In the genomic region with DNA sequence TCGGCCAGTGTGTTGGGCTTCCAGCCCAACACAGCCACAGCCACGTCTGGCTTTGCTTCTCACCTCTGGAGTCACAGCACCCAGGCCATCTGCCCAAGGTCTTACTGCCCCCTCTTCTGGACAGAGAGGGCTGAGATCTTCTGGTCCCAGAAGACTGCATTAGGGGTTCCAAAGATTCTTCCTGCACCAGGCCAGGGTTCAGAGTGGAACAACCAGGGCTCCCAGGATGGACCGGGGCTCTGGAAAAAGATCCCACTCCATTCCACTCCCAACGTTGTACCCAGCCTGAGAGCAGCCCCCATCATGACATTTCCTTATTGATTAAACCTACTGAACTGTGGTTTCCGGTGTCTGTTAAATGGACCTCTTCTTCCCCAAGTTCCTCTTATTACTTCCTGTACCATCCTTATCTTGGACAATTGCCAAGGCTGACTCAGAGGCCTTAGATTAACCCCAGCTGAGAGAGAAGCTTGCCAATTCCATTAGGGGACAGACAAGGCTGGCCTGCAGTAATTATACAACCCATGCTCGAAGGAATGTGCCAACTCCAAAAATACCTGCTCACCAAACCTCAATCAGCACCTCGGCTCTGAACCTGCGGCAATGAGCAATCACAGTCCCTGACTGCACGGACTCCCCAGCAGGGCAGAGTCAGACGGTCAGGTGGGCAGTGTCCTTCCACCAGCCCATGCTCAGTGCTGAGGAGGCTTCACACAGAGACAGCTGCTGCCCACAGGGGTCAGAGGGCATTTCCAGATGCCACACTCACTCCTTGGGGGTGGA, we compare ENCODE assay signal across 1 cellular context.
TF ChIP-seq lines count a peak whose summit lies in the region.

No MANE protein-coding gene starts in this region.

TF ChIP-seq in K562, 482 proteins besides CTCF, POLR2A, EP300 and RAD21 (continued from another document and continues in another):
- TF ChIP-seq, protein P1, sequence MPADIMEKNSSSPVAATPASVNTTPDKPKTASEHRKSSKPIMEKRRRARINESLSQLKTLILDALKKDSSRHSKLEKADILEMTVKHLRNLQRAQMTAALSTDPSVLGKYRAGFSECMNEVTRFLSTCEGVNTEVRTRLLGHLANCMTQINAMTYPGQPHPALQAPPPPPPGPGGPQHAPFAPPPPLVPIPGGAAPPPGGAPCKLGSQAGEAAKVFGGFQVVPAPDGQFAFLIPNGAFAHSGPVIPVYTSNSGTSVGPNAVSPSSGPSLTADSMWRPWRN (IDR thresholded peaks at IDR 0.05; ENCODE audit: low read depth) = peak; percentile 10; the same call in 1 of the 2 replicates
- no peak; the same call in 1 of the 2 replicates for TF ChIP-seq MECOM (CRISPR knock-in tag; IDR thresholded peaks at IDR 0.05)
- peak; percentile 8; the same call in 1 of the 2 replicates for TF ChIP-seq ZNF24 (IDR thresholded peaks at IDR 0.05)
- 0 out of 4 replicates have a peak, but pooled peaks of 1 of the 2 experiments have one; percentile 47 for TF ChIP-seq KDM4B (IDR thresholded peaks at IDR 0.05; ENCODE audit: borderline replicate concordance in 2 of 2, low read depth in 1 of 2)
- peak; percentile 88 for TF ChIP-seq ARID1B (IDR thresholded peaks at IDR 0.05)
- TF ChIP-seq, protein P2, sequence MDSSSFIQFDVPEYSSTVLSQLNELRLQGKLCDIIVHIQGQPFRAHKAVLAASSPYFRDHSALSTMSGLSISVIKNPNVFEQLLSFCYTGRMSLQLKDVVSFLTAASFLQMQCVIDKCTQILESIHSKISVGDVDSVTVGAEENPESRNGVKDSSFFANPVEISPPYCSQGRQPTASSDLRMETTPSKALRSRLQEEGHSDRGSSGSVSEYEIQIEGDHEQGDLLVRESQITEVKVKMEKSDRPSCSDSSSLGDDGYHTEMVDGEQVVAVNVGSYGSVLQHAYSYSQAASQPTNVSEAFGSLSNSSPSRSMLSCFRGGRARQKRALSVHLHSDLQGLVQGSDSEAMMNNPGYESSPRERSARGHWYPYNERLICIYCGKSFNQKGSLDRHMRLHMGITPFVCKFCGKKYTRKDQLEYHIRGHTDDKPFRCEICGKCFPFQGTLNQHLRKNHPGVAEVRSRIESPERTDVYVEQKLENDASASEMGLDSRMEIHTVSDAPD (CRISPR knock-in tag; IDR thresholded peaks at IDR 0.05) = no peak
- TF ChIP-seq NFIC (IDR thresholded peaks at IDR 0.05) = peak; percentile 99
- peak; percentile 54; the same call in 1 of the 2 replicates for TF ChIP-seq NBN (IDR thresholded peaks at IDR 0.05; ENCODE audit: low read depth)
- TF ChIP-seq, protein P3, sequence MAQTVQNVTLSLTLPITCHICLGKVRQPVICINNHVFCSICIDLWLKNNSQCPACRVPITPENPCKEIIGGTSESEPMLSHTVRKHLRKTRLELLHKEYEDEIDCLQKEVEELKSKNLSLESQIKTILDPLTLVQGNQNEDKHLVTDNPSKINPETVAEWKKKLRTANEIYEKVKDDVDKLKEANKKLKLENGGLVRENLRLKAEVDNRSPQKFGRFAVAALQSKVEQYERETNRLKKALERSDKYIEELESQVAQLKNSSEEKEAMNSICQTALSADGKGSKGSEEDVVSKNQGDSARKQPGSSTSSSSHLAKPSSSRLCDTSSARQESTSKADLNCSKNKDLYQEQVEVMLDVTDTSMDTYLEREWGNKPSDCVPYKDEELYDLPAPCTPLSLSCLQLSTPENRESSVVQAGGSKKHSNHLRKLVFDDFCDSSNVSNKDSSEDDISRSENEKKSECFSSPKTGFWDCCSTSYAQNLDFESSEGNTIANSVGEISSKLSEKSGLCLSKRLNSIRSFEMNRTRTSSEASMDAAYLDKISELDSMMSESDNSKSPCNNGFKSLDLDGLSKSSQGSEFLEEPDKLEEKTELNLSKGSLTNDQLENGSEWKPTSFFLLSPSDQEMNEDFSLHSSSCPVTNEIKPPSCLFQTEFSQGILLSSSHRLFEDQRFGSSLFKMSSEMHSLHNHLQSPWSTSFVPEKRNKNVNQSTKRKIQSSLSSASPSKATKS (CRISPR knock-in tag; IDR thresholded peaks at IDR 0.05) = no peak
- no peak for TF ChIP-seq TCF7 (IDR thresholded peaks at IDR 0.05; ENCODE audit: borderline replicate concordance)
- no peak for TF ChIP-seq XRCC3 (IDR thresholded peaks at IDR 0.05)
- TF ChIP-seq EGR1 (conservative IDR thresholded peaks at IDR 0.05) = no peak
- no peak for TF ChIP-seq ZNF431 (CRISPR knock-in tag; IDR thresholded peaks at IDR 0.05)
- TF ChIP-seq, protein P4, sequence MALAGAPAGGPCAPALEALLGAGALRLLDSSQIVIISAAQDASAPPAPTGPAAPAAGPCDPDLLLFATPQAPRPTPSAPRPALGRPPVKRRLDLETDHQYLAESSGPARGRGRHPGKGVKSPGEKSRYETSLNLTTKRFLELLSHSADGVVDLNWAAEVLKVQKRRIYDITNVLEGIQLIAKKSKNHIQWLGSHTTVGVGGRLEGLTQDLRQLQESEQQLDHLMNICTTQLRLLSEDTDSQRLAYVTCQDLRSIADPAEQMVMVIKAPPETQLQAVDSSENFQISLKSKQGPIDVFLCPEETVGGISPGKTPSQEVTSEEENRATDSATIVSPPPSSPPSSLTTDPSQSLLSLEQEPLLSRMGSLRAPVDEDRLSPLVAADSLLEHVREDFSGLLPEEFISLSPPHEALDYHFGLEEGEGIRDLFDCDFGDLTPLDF (CRISPR knock-in tag; IDR thresholded peaks at IDR 0.05) = 0 out of 2 replicates have a peak, but pooled peaks have one; percentile 19
- TF ChIP-seq ZNF239 (CRISPR knock-in tag; IDR thresholded peaks at IDR 0.05) = no peak
- TF ChIP-seq TBP (optimal IDR thresholded peaks at IDR 0.05; ENCODE audit: low read depth, low read length) = peak; percentile 26
- TF ChIP-seq FOXM1 (IDR thresholded peaks at IDR 0.05; ENCODE audit: low read depth) = no peak
- TF ChIP-seq FOXM1 (CRISPR knock-in tag; IDR thresholded peaks at IDR 0.05; ENCODE audit: low read depth) = no peak
- peak; percentile 83 for TF ChIP-seq MYNN (IDR thresholded peaks at IDR 0.05)
- TF ChIP-seq MYNN (CRISPR knock-in tag; IDR thresholded peaks at IDR 0.05) = no peak
- no peak for TF ChIP-seq ZNF121 (CRISPR knock-in tag; conservative IDR thresholded peaks at IDR 0.05)
- TF ChIP-seq, protein P5, sequence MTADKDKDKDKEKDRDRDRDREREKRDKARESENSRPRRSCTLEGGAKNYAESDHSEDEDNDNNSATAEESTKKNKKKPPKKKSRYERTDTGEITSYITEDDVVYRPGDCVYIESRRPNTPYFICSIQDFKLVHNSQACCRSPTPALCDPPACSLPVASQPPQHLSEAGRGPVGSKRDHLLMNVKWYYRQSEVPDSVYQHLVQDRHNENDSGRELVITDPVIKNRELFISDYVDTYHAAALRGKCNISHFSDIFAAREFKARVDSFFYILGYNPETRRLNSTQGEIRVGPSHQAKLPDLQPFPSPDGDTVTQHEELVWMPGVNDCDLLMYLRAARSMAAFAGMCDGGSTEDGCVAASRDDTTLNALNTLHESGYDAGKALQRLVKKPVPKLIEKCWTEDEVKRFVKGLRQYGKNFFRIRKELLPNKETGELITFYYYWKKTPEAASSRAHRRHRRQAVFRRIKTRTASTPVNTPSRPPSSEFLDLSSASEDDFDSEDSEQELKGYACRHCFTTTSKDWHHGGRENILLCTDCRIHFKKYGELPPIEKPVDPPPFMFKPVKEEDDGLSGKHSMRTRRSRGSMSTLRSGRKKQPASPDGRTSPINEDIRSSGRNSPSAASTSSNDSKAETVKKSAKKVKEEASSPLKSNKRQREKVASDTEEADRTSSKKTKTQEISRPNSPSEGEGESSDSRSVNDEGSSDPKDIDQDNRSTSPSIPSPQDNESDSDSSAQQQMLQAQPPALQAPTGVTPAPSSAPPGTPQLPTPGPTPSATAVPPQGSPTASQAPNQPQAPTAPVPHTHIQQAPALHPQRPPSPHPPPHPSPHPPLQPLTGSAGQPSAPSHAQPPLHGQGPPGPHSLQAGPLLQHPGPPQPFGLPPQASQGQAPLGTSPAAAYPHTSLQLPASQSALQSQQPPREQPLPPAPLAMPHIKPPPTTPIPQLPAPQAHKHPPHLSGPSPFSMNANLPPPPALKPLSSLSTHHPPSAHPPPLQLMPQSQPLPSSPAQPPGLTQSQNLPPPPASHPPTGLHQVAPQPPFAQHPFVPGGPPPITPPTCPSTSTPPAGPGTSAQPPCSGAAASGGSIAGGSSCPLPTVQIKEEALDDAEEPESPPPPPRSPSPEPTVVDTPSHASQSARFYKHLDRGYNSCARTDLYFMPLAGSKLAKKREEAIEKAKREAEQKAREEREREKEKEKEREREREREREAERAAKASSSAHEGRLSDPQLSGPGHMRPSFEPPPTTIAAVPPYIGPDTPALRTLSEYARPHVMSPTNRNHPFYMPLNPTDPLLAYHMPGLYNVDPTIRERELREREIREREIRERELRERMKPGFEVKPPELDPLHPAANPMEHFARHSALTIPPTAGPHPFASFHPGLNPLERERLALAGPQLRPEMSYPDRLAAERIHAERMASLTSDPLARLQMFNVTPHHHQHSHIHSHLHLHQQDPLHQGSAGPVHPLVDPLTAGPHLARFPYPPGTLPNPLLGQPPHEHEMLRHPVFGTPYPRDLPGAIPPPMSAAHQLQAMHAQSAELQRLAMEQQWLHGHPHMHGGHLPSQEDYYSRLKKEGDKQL (CRISPR knock-in tag; IDR thresholded peaks at IDR 0.05; ENCODE audit: borderline replicate concordance) = no peak
- TF ChIP-seq, protein P6, sequence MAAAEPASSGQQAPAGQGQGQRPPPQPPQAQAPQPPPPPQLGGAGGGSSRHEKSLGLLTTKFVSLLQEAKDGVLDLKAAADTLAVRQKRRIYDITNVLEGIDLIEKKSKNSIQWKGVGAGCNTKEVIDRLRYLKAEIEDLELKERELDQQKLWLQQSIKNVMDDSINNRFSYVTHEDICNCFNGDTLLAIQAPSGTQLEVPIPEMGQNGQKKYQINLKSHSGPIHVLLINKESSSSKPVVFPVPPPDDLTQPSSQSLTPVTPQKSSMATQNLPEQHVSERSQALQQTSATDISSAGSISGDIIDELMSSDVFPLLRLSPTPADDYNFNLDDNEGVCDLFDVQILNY (CRISPR knock-in tag; IDR thresholded peaks at IDR 0.05) = 0 out of 2 replicates have a peak, but pooled peaks have one; percentile 34
- TF ChIP-seq TBL1XR1 (IDR thresholded peaks at IDR 0.05; ENCODE audit: low read length in 2 of 2) = peak in 1 of 2 experiments; percentile 84; a peak in 2 of 4 replicates
- TF ChIP-seq LARP7 (IDR thresholded peaks at IDR 0.05) = no peak
- TF ChIP-seq FOXK1 (CRISPR knock-in tag; IDR thresholded peaks at IDR 0.05; ENCODE audit: borderline replicate concordance) = no peak
- peak; percentile 64 for TF ChIP-seq MEIS2 (IDR thresholded peaks at IDR 0.05; ENCODE audit: partially characterized antibody)
- TF ChIP-seq NFRKB (IDR thresholded peaks at IDR 0.05; ENCODE audit: low read depth) = no peak; the same call in 1 of the 2 replicates
- TF ChIP-seq, protein P7, sequence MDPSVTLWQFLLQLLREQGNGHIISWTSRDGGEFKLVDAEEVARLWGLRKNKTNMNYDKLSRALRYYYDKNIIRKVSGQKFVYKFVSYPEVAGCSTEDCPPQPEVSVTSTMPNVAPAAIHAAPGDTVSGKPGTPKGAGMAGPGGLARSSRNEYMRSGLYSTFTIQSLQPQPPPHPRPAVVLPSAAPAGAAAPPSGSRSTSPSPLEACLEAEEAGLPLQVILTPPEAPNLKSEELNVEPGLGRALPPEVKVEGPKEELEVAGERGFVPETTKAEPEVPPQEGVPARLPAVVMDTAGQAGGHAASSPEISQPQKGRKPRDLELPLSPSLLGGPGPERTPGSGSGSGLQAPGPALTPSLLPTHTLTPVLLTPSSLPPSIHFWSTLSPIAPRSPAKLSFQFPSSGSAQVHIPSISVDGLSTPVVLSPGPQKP (CRISPR knock-in tag; IDR thresholded peaks at IDR 0.05) = no peak
- TF ChIP-seq TRIM24 (IDR thresholded peaks at IDR 0.05) = peak; percentile 40 to 47; a peak in 2 of 4 replicates
- TF ChIP-seq GTF2E2 (tag; IDR thresholded peaks at IDR 0.05) = 0 out of 2 replicates have a peak, but pooled peaks have one; percentile 31
- TF ChIP-seq ZC3H8 (IDR thresholded peaks at IDR 0.05) = no peak
- TF ChIP-seq, protein P8, sequence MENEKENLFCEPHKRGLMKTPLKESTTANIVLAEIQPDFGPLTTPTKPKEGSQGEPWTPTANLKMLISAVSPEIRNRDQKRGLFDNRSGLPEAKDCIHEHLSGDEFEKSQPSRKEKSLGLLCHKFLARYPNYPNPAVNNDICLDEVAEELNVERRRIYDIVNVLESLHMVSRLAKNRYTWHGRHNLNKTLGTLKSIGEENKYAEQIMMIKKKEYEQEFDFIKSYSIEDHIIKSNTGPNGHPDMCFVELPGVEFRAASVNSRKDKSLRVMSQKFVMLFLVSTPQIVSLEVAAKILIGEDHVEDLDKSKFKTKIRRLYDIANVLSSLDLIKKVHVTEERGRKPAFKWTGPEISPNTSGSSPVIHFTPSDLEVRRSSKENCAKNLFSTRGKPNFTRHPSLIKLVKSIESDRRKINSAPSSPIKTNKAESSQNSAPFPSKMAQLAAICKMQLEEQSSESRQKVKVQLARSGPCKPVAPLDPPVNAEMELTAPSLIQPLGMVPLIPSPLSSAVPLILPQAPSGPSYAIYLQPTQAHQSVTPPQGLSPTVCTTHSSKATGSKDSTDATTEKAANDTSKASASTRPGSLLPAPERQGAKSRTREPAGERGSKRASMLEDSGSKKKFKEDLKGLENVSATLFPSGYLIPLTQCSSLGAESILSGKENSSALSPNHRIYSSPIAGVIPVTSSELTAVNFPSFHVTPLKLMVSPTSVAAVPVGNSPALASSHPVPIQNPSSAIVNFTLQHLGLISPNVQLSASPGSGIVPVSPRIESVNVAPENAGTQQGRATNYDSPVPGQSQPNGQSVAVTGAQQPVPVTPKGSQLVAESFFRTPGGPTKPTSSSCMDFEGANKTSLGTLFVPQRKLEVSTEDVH (IDR thresholded peaks at IDR 0.05; ENCODE audit: low read depth, partially characterized antibody) = peak; percentile 58
- no peak for TF ChIP-seq CAMTA2 (CRISPR knock-in tag; conservative IDR thresholded peaks at IDR 0.05)
- TF ChIP-seq SMARCE1 (IDR thresholded peaks at IDR 0.05) = peak; percentile 95
- TF ChIP-seq POLR3G (IDR thresholded peaks at IDR 0.05; ENCODE audit: extremely low read depth, insufficient read length, insufficient replicate concordance) = no peak
- no peak for TF ChIP-seq CREBBP (IDR thresholded peaks at IDR 0.05; ENCODE audit: low read depth, low read length)
- TF ChIP-seq, protein P9, sequence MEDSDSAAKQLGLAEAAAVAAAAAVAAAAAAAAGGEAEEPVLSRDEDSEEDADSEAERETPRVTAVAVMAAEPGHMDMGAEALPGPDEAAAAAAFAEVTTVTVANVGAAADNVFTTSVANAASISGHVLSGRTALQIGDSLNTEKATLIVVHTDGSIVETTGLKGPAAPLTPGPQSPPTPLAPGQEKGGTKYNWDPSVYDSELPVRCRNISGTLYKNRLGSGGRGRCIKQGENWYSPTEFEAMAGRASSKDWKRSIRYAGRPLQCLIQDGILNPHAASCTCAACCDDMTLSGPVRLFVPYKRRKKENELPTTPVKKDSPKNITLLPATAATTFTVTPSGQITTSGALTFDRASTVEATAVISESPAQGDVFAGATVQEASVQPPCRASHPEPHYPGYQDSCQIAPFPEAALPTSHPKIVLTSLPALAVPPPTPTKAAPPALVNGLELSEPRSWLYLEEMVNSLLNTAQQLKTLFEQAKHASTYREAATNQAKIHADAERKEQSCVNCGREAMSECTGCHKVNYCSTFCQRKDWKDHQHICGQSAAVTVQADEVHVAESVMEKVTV (CRISPR knock-in tag; IDR thresholded peaks at IDR 0.05) = peak; percentile 57; the same call in 1 of the 2 replicates
- TF ChIP-seq RNF2 (IDR thresholded peaks at IDR 0.05) = 0 out of 2 replicates have a peak, but pooled peaks have one; percentile 54
- no peak for TF ChIP-seq ZC3H11A (IDR thresholded peaks at IDR 0.05; ENCODE audit: low read depth, low read length)
- peak; percentile 42 for TF ChIP-seq ASH1L (IDR thresholded peaks at IDR 0.05; ENCODE audit: borderline replicate concordance, low read depth, partially characterized antibody)
- TF ChIP-seq MYBL2 (IDR thresholded peaks at IDR 0.05; ENCODE audit: low read depth) = no peak
- TF ChIP-seq MYBL2 (CRISPR knock-in tag; IDR thresholded peaks at IDR 0.05; ENCODE audit: borderline replicate concordance) = no peak
- no peak for TF ChIP-seq IFI16 (CRISPR knock-in tag; IDR thresholded peaks at IDR 0.05)
- no peak for TF ChIP-seq ZNF133 (CRISPR knock-in tag; IDR thresholded peaks at IDR 0.05)
- no peak for TF ChIP-seq ATF1 (CRISPR knock-in tag; IDR thresholded peaks at IDR 0.05)
- peak; percentile 36 for TF ChIP-seq ATF1 (tag; IDR thresholded peaks at IDR 0.05)
